ENCODE assay signal across 8 cellular contexts in the genomic region with DNA sequence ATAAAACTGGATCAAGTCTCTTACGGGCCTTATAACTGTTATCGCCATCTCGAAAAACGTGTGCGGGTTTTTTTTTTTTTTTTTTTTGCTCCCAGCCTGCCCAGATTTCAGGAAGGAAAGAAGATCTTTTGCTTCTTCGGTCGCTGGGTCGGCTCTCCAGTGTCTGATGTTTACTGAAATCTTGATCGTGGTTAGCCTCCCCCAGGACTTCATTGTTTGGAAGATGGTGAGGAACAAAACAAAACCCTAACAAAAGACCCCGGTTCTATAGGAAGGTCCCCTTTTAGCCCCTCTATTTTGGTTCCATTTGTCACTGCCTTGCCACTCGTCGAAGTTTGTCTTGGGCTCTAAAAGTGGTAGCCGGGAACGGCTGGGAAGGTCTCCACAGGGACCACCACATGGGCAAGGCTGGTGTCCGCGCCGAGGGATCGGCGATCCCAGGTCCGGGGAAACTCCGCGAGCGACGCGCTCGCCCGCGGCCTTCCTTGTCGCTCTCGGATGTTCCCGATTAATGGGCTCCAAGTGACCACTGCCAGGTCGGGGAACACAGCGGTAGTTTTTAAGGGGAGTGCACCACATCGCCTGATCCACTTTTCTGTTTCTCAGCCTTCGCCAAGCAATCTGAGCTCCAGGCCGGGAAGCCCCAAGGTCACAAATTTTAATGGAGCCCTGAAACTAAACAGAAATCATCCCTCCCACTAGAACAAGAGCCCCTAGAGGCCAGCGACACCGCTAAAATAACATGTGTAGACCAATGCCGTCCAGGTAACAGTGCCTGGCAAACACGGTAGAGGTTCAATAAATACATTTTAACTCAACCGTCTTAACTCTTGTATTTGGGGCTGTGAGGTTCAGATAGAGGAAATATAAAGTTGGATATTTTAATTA. TPM values are rescaled to one million over a fixed set of nuclear protein-coding genes. Genes with fewer than 3 reads are reported as not detected.
DNase-seq lines count a peak whose midpoint lies in the region; ATAC-seq and TF ChIP-seq lines count a peak whose summit lies in the region.

No MANE protein-coding gene starts in this region.

- H3K27ac ChIP-seq in KOPT-K1 (ENCODE audit: low read depth, low read length, poor library complexity, severe bottlenecking): peak overlapping the region; percentile 91
- peak overlapping the region; percentile 91 for H3K27ac ChIP-seq in cardiac muscle cell

- H3K27me3 ChIP-seq in cardiac muscle cell: no peaks in the 10 kb centered on the region

- H3K36me3 ChIP-seq in KOPT-K1 (ENCODE audit: insufficient read depth, low read length) (peaks cover 20% of the 10 kb centered on the region), cardiac muscle cell (peaks cover 16% of the 10 kb centered on the region)

- H3K4me3 Mint-ChIP-seq in activated naive CD8-positive, alpha-beta T cell treated with anti-CD3 and anti-CD28 coated beads for 36 hours: peak overlapping the region; percentile 98
- peak overlapping the region; percentile 92 for H3K4me3 Mint-ChIP-seq in osteocyte (ENCODE audit: unreplicated experiment)

- H3K9me3 ChIP-seq in KOPT-K1 (ENCODE audit: insufficient read depth, low read length, poor library complexity, severe bottlenecking) (no peaks in the 10 kb centered on the region), cardiac muscle cell (ENCODE audit: low read depth) (no peaks in the 10 kb centered on the region)

- peaks cover 1% of the 10 kb centered on the region for H3K9me3 Mint-ChIP-seq in activated naive CD8-positive, alpha-beta T cell treated with anti-CD3 and anti-CD28 coated beads for 36 hours
- no peaks in the 10 kb centered on the region for H3K9me3 Mint-ChIP-seq in osteocyte (ENCODE audit: unreplicated experiment)

- H3K27me3 Mint-ChIP-seq in activated naive CD8-positive, alpha-beta T cell treated with anti-CD3 and anti-CD28 coated beads for 36 hours: peaks cover 7% of the 10 kb centered on the region
- no peaks in the 10 kb centered on the region for H3K27me3 Mint-ChIP-seq in osteocyte (ENCODE audit: unreplicated experiment)

- in situ Hi-C loops in Caki2 (cut with HindIII; ENCODE audit: low pct_unique_long_range_greater_than_20kb, low sequenced_read_pairs) (no loop called here), SK-MEL-5 (cut with HindIII; ENCODE audit: low pct_unique_long_range_greater_than_20kb, low sequenced_read_pairs) (no loop called here)

- H3K36me3 Mint-ChIP-seq in activated naive CD8-positive, alpha-beta T cell treated with anti-CD3 and anti-CD28 coated beads for 36 hours: peaks cover 12% of the 10 kb centered on the region
- peaks cover 15% of the 10 kb centered on the region for H3K36me3 Mint-ChIP-seq in osteocyte (ENCODE audit: unreplicated experiment)

- peak; percentile 75 for DNase-seq in Caki2 (ENCODE audit: low read depth)
- peak; percentile 61 for DNase-seq in SK-MEL-5 (ENCODE audit: low read depth, low spot score)
- DNase-seq in activated naive CD8-positive, alpha-beta T cell treated with anti-CD3 and anti-CD28 coated beads for 36 hours: peak; percentile 43
- peak; percentile 68 to 74 for DNase-seq in cardiac muscle cell (ENCODE audit: low read depth in 1 of 2, low spot score in 1 of 2)
- peak; percentile 87 for DNase-seq in osteocyte (ENCODE audit: extremely low spot score, unreplicated experiment)
- DNase-seq in epidermal melanocyte (ENCODE audit: insufficient read length, low spot score): no peak

- no peaks in the 10 kb centered on the region for H3K4me1 ChIP-seq in cardiac muscle cell (ENCODE audit: low read depth)

- TF ChIP-seq CTCF in cardiac muscle cell (IDR thresholded peaks at IDR 0.05; ENCODE audit: low read depth, low read length): no peak
- peak; percentile 33 for TF ChIP-seq CTCF in osteocyte (IDR thresholded peaks at IDR 0.05)

- H3K27ac Mint-ChIP-seq in activated naive CD8-positive, alpha-beta T cell treated with anti-CD3 and anti-CD28 coated beads for 36 hours: peak overlapping the region; percentile 99
- H3K27ac Mint-ChIP-seq in osteocyte (ENCODE audit: unreplicated experiment): peak overlapping the region; percentile 100

- peaks cover 13% of the 10 kb centered on the region for H3K4me1 Mint-ChIP-seq in activated naive CD8-positive, alpha-beta T cell treated with anti-CD3 and anti-CD28 coated beads for 36 hours
- H3K4me1 Mint-ChIP-seq in osteocyte (ENCODE audit: unreplicated experiment): peaks cover 13% of the 10 kb centered on the region

- ATAC-seq in GM19467 (IDR thresholded peaks at IDR 0.05; ENCODE audit: unreplicated experiment): peak; percentile 9

- peak overlapping the region; percentile 67 for H3K4me3 ChIP-seq in cardiac muscle cell

RNA-seq across cellular contexts. Expression of gene TRIM27, which starts 27.0 kb away (rescaled TPM):
- total RNA-seq in Caki2 (2014; rRNA removed; shearing (Covaris generic); ENCODE audit: low replicate concordance): 144 and 159 TPM in 2 replicates
- 66.2 and 76.2 TPM in 2 replicates for total RNA-seq in SK-MEL-5 (2014; rRNA removed; shearing (Covaris generic))
- polyA plus RNA-seq in SK-MEL-5 (2015; cell fraction: cytosol; rRNA removed): 52.3 and 57.8 TPM in 2 replicates
- polyA plus RNA-seq in SK-MEL-5 (2015; cell fraction: nucleus; rRNA removed): 103 and 120 TPM in 2 replicates
- 10 to 100 TPM; 51.5 to 52.3 TPM for total RNA-seq in activated naive CD8-positive, alpha-beta T cell treated with anti-CD3 and anti-CD28 coated beads for 36 hours
- 90.0 and 105 TPM in 2 replicates for total RNA-seq in cardiac muscle cell
- polyA plus RNA-seq in cardiac muscle cell: 79.2 and 86.5 TPM in 2 replicates
- total RNA-seq in osteocyte: 55.7 and 58.3 TPM in 2 replicates
